1 cellular context compared by ENCODE assay signal in genomic region chr3:150736316-150736719, GRCh38.
A peak's percentile ranks its signal among the peaks of the same experiment; 100 is the strongest.
TF ChIP-seq lines count a peak whose summit lies in the region.

No MANE protein-coding gene starts in this region.

TF ChIP-seq in H1, 55 proteins besides CTCF, POLR2A, EP300 and RAD21:
- TF ChIP-seq TEAD4 (IDR thresholded peaks at IDR 0.05; ENCODE audit: low read depth, low read length) (peak; percentile 63), SP4 (IDR thresholded peaks at IDR 0.05; ENCODE audit: low read length) (no peak), ATF2 (IDR thresholded peaks at IDR 0.05; ENCODE audit: low read length) (peak; percentile 78), MAFK (IDR thresholded peaks at IDR 0.05; ENCODE audit: low read depth, low read length) (no peak), TCF12 (IDR thresholded peaks at IDR 0.05; ENCODE audit: low read depth, low read length) (0 out of 2 replicates have a peak, but pooled peaks have one; percentile 7), RFX5 (IDR thresholded peaks at IDR 0.05; ENCODE audit: borderline replicate concordance, low read depth, low read length) (no peak), BACH1 (IDR thresholded peaks at IDR 0.05; ENCODE audit: low read length) (no peak), HDAC2 (IDR thresholded peaks at IDR 0.05; ENCODE audit: borderline replicate concordance in 1 of 2, low read depth in 2 of 2, low read length in 2 of 2) (no peak), CBX5 (IDR thresholded peaks at IDR 0.05; ENCODE audit: low read depth, low read length) (no peak), CHD7 (IDR thresholded peaks at IDR 0.05; ENCODE audit: insufficient replicate concordance, low read length) (no peak), YY1 (IDR thresholded peaks at IDR 0.05; ENCODE audit: low read depth, low read length) (no peak), RNF2 (IDR thresholded peaks at IDR 0.05; ENCODE audit: borderline replicate concordance, low read depth, low read length, missing control alignments, poor library complexity, severe bottlenecking) (no peak), JUN (IDR thresholded peaks at IDR 0.05; ENCODE audit: low read depth, low read length) (peak; percentile 65; the same call in 1 of the 2 replicates), PHF8 (conservative IDR thresholded peaks at IDR 0.05; ENCODE audit: low read depth, low read length) (no peak), TBP (IDR thresholded peaks at IDR 0.05; ENCODE audit: low read depth, low read length) (peak; percentile 13; the same call in 1 of the 2 replicates), MAX (IDR thresholded peaks at IDR 0.05) (peak; percentile 20; the same call in 1 of the 2 replicates), SIRT6 (IDR thresholded peaks at IDR 0.05; ENCODE audit: low read length) (no peak), NANOG (IDR thresholded peaks at IDR 0.05; ENCODE audit: insufficient read depth, low read depth, low read length, poor library complexity, severe bottlenecking) (no peak), CEBPB (IDR thresholded peaks at IDR 0.05; ENCODE audit: low read depth, low read length) (peak; percentile 49; the same call in 1 of the 2 replicates), SRF (IDR thresholded peaks at IDR 0.05; ENCODE audit: low read depth, low read length) (no peak), JUND (IDR thresholded peaks at IDR 0.05; ENCODE audit: low read length) (peak; percentile 68), CTBP2 (IDR thresholded peaks at IDR 0.05; ENCODE audit: borderline replicate concordance, insufficient read depth, insufficient read length, low read length) (no peak), SP1 (IDR thresholded peaks at IDR 0.05; ENCODE audit: low read depth, low read length) (peak; percentile 38; the same call in 1 of the 2 replicates)
